Comparison of ENCODE assay signal across 10 cellular contexts in the genomic region with DNA sequence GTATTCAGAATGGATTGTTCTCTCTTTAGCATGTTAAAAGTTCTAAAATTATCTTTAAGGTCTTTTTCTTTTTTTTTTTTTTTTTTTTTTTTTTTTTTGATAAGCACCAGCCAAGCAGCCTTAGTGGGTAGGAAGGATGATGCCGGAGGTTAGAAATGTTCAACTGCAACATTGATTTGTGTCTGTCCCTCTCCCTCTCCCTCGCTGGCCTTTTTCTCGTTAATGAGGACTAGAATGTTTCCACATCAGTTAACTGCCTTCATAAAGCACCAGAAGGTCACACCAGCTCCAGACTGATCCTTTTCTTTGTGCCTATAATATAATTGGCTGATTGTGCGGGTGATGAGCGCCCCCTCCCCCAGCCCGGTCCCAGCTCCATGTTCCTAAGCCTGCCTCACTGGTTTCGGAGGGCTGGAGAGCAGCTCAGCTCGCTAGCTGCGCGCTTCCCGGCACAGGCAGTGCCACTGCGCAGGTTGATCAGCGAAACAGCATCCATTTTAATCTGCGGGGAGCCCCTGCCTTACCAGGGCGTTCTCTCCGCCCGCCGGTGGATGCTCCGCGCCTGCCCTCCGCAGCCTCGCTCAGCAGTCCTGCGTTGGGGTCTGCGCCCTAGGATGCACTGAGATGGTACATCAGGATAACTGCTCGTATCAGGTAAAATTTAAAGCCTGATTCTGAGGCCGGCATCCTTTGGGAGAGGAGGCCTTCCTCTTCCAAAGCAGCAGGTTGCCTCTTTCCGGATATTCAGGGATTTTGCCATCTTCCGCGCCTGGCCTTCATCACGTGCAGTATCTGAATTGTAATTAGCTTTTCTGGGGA. TPM values are rescaled to one million over a fixed set of nuclear protein-coding genes. Genes with fewer than 3 reads are reported as not detected.
DNase-seq lines count a peak whose midpoint lies in the region; ATAC-seq, FAIRE-seq and TF ChIP-seq lines count a peak whose summit lies in the region.
"Had no signal": no experiment of that assay in that cellular context is flagged by ENCODE, and none has a peak within 500 bp of the region (broad histone marks: within the 10 kb centered on the region; RNA-seq: fewer than 3 reads in every experiment).

SCHIP1 (plus strand) TSS at position 301 of the 819 bp plus-strand sequence.

- no peaks in the 10 kb centered on the region for H3K27me3 ChIP-seq in pancreas
- H3K27me3 ChIP-seq: BLaER1 had no signal

- no peak for TF ChIP-seq CTCF in RWPE1 (conservative IDR thresholded peaks at IDR 0.05; ENCODE audit: low read depth)
- TF ChIP-seq CTCF in pancreas (IDR thresholded peaks at IDR 0.05) = no peak

- H3K27ac ChIP-seq in RWPE1 (peak within 1 kb of the TSS; percentile 69), pancreas (no peak within 1 kb of the TSS)
- H3K27ac ChIP-seq: BLaER1 had no signal

- 29 to 30% methylated on average over 30 of the region's 30 CpGs for WGBS in pancreas, 2 donors

- intact Hi-C loops in activated naive CD4-positive, alpha-beta T cell treated with anti-CD3 and anti-CD28 coated beads for 36 hours (cut with micrococcal nuclease) = no loop called here
- intact Hi-C loops in Right ventricle myocardium superior (cut with DNase I) = no loop called here
- intact Hi-C loops in pancreas (cut with DNase I) = no loop called here

- peaks cover 5% of the 10 kb centered on the region for H3K4me1 Mint-ChIP-seq in activated naive CD4-positive, alpha-beta T cell treated with anti-CD3 and anti-CD28 coated beads for 36 hours (ENCODE audit: low read depth)
- H3K4me1 Mint-ChIP-seq in activated naive CD4-positive, alpha-beta T cell treated with anti-CD3 and anti-CD28 coated beads, Interleukin-2, amount 10 ng/mL, durations not matched to agents 7 days and 5 days = peaks cover 2% of the 10 kb centered on the region

- no peak within 1 kb of the TSS for H3K27ac Mint-ChIP-seq in activated naive CD4-positive, alpha-beta T cell treated with anti-CD3 and anti-CD28 coated beads for 36 hours
- H3K27ac Mint-ChIP-seq in activated naive CD4-positive, alpha-beta T cell treated with anti-CD3 and anti-CD28 coated beads, Interleukin-2, amount 10 ng/mL, durations not matched to agents 7 days and 5 days = no peak within 1 kb of the TSS
- H3K27ac Mint-ChIP-seq: T-helper 1 cell treated with Interleukin-12 subunit alpha and Interleukin-12 subunit beta and Interleukin-4 antibody, amounts not matched to agents 30 μg/mL and 1 μg/mL, for 36 hours had no signal

- H3K36me3 ChIP-seq in pancreas = no peaks in the 10 kb centered on the region
- H3K36me3 ChIP-seq: BLaER1 had no signal

- no peaks in the 10 kb centered on the region for H3K9me3 Mint-ChIP-seq in activated naive CD4-positive, alpha-beta T cell treated with anti-CD3 and anti-CD28 coated beads for 36 hours
- H3K9me3 Mint-ChIP-seq in activated naive CD4-positive, alpha-beta T cell treated with anti-CD3 and anti-CD28 coated beads, Interleukin-2, amount 10 ng/mL, durations not matched to agents 7 days and 5 days = no peaks in the 10 kb centered on the region
- H3K9me3 Mint-ChIP-seq: T-helper 1 cell treated with Interleukin-12 subunit alpha and Interleukin-12 subunit beta and Interleukin-4 antibody, amounts not matched to agents 30 μg/mL and 1 μg/mL, for 36 hours had no signal

- peak within 1 kb of the TSS in 1 of 4 donors; percentile 9 for H3K4me3 ChIP-seq in pancreas
- H3K4me3 ChIP-seq: BLaER1 had no signal

- ATAC-seq in Right ventricle myocardium superior (ENCODE audit: poor library complexity) (peak; percentile 61), pancreas (peak in 3 of 4 donors; percentile 32 to 81 (median 79))

- no peaks in the 10 kb centered on the region for H3K9me3 ChIP-seq in pancreas
- H3K9me3 ChIP-seq: BLaER1 had no signal

- peaks cover 27% of the 10 kb centered on the region for H3K27me3 Mint-ChIP-seq in activated naive CD4-positive, alpha-beta T cell treated with anti-CD3 and anti-CD28 coated beads for 36 hours (ENCODE audit: low read depth)
- H3K27me3 Mint-ChIP-seq in activated naive CD4-positive, alpha-beta T cell treated with anti-CD3 and anti-CD28 coated beads, Interleukin-2, amount 10 ng/mL, durations not matched to agents 7 days and 5 days = peaks cover 34% of the 10 kb centered on the region

- no peaks in the 10 kb centered on the region for H3K36me3 Mint-ChIP-seq in activated naive CD4-positive, alpha-beta T cell treated with anti-CD3 and anti-CD28 coated beads for 36 hours (ENCODE audit: low read depth)
- no peaks in the 10 kb centered on the region for H3K36me3 Mint-ChIP-seq in activated naive CD4-positive, alpha-beta T cell treated with anti-CD3 and anti-CD28 coated beads, Interleukin-2, amount 10 ng/mL, durations not matched to agents 7 days and 5 days

- no peak for FAIRE-seq in pancreas (lab: Jason Lieb, UNC)
- no peak for FAIRE-seq in RCC 7860 (lab: Jason Lieb, UNC)

- DNase-seq in activated naive CD4-positive, alpha-beta T cell treated with anti-CD3 and anti-CD28 coated beads for 36 hours = peak; percentile 13
- DNase-seq in activated naive CD4-positive, alpha-beta T cell treated with anti-CD3 and anti-CD28 coated beads, Interleukin-2, amount 10 ng/mL, durations not matched to agents 7 days and 5 days = no peak
- DNase-seq in RWPE1 (ENCODE audit: low spot score) = no peak
- no peak for DNase-seq in Right ventricle myocardium superior
- peak in 1 of 6 donors; percentile 4 for DNase-seq in pancreas
- no peak for DNase-seq in RKO (ENCODE audit: low spot score)
- no peak for DNase-seq in RCC 7860 (ENCODE audit: low spot score)
- DNase-seq in LoVo (ENCODE audit: low spot score) = no peak

- CTCF ChIA-PET in activated naive CD4-positive, alpha-beta T cell treated with anti-CD3 and anti-CD28 coated beads for 36 hours (lab: Charles Lee) = interaction anchor here (0.6 to 0.7 kb wide), 2 partner anchors 46 to 149 kb away, joined by 3 read pairs; no protein-coding TSS in a partner anchor
- CTCF ChIA-PET in activated naive CD4-positive, alpha-beta T cell treated with anti-CD3 and anti-CD28 coated beads, Interleukin-2, amount 10 ng/mL, durations not matched to agents 7 days and 5 days (lab: Charles Lee) = no interaction called here
- CTCF ChIA-PET in RWPE1 (lab: Yijun Ruan, JAX) = interaction anchor here (0.7 kb wide), 2 partner anchors 89 to 126 kb away, joined by 3 read pairs; no protein-coding TSS in a partner anchor

- H3K4me3 Mint-ChIP-seq in activated naive CD4-positive, alpha-beta T cell treated with anti-CD3 and anti-CD28 coated beads for 36 hours = peak within 1 kb of the TSS; percentile 43
- no peak within 1 kb of the TSS for H3K4me3 Mint-ChIP-seq in activated naive CD4-positive, alpha-beta T cell treated with anti-CD3 and anti-CD28 coated beads, Interleukin-2, amount 10 ng/mL, durations not matched to agents 7 days and 5 days
- H3K4me3 Mint-ChIP-seq: T-helper 1 cell treated with Interleukin-12 subunit alpha and Interleukin-12 subunit beta and Interleukin-4 antibody, amounts not matched to agents 30 μg/mL and 1 μg/mL, for 36 hours had no signal

- H3K4me1 ChIP-seq in pancreas = no peaks in the 10 kb centered on the region

- POLR2A ChIA-PET in RWPE1 (lab: Yijun Ruan, JAX; ENCODE audit: low non-redundant PET) = no interaction called here

RNA-seq across cellular contexts. Expression of gene SCHIP1, which starts in this region (rescaled TPM):
- not detected for total RNA-seq in activated naive CD4-positive, alpha-beta T cell treated with anti-CD3 and anti-CD28 coated beads for 36 hours
- 56.2 TPM for total RNA-seq in Right ventricle myocardium superior
- total RNA-seq in pancreas = under 1 TPM; 0.12 to 0.64 (median 0.50) TPM
- 1 to 10 TPM in 1 of 2 donors, under 1 TPM in 1; 0.80 to 4.3 TPM for polyA plus RNA-seq in pancreas

Comparison
In these comparisons a context has a peak if more than half of its experiments do, and no peak if none do; other contexts are left out.
1. RNA of gene SCHIP1 (total RNA-seq): 56.2 TPM in Right ventricle myocardium superior (single experiment); 0.12 to 0.64 TPM in pancreas and not detected in activated naive CD4-positive, alpha-beta T cell treated with anti-CD3 and anti-CD28 coated beads for 36 hours; every median in the first group is over 10 times any median in the second.
2. Peak in DNase-seq in activated naive CD4-positive, alpha-beta T cell treated with anti-CD3 and anti-CD28 coated beads for 36 hours; RNA of the gene not detected or under 1 TPM.